In the genomic region with DNA sequence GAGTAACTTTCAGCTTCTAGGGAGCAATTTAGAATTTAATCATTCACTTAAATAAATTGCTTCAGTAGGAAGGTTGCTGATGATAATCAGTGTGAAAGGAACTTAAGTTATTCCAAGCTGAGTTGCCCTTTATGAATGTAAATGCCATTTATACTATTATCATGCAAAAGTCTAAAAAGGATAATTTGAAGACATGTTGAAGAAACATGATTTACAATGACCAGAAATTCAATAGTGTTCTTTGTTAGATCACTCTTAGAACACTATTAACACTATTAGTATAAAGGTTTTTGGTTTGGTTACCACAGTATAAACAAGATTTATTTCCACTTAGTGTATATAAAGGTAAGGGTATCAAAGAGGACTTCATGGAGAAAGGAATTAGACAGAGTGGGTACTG, we compare ENCODE assay signal across 9 cellular contexts. TPM values are rescaled to one million over a fixed set of nuclear protein-coding genes. Genes with fewer than 3 reads are reported as not detected.
"Had no signal": no experiment of that assay in that cellular context is flagged by ENCODE, and none has a peak within 500 bp of the region (broad histone marks: within the 10 kb centered on the region; RNA-seq: fewer than 3 reads in every experiment).

No MANE protein-coding gene starts in this region.

- DNase-seq: GDM1, GF-D8 had no signal

- H3K4me3 ChIP-seq: GM12878 had no signal

- ATAC-seq: GM12878 had no signal

- FAIRE-seq: G401.6, GM12878, GM12891, GM12892, GM18507, GM19239 had no signal

RNA-seq across cellular contexts. Expression of a gene that starts 1.6 kb away (rescaled TPM):
- total RNA-seq: G401, GM12878 had no signal
- polyA plus RNA-seq: GM12878 had no signal

RNA-seq across cellular contexts. Expression of a gene that starts 7.1 kb away (rescaled TPM):
- total RNA-seq: G401, GM12878 had no signal
- polyA plus RNA-seq: GM12878 had no signal
